ENCODE assay signal across 13 cellular contexts in genomic region chr20:62119591-62120364, GRCh38. TPM values are rescaled to one million over a fixed set of nuclear protein-coding genes. Genes with fewer than 3 reads are reported as not detected.
DNase-seq lines count a peak whose midpoint lies in the region; ATAC-seq lines count a peak whose summit lies in the region.
"Had no signal": no experiment of that assay in that cellular context is flagged by ENCODE, and none has a peak within 500 bp of the region (broad histone marks: within the 10 kb centered on the region; RNA-seq: fewer than 3 reads in every experiment).

No MANE protein-coding gene starts in this region.

- no peak overlapping the region for H3K27ac ChIP-seq in CD4-positive, CD25-positive, alpha-beta regulatory T cell (ENCODE audit: insufficient read depth, low read length, poor library complexity, severe bottlenecking)
- H3K27ac ChIP-seq in mucosa of rectum (ENCODE audit: low read depth in 2 of 2, low read length in 2 of 2), result peak overlapping the region; percentile 9 to 70
- H3K27ac ChIP-seq: vagina had no signal

- H3K27me3 Mint-ChIP-seq in CD4-positive, CD25-positive, alpha-beta regulatory T cell, result peaks cover 7% of the 10 kb centered on the region
- H3K27me3 Mint-ChIP-seq in activated T-helper 1 cell treated with anti-CD3 and anti-CD28 coated beads, Interleukin-12 subunit alpha, Interleukin-12 subunit beta, Interleukin-2, Interleukin-4 antibody, amounts not matched to agents 30 ng/mL and 10 ng/mL and 1 ng/mL, durations not matched to agents 14 hours and 24 hours and 36 hours (ENCODE audit: insufficient read depth), result no peaks in the 10 kb centered on the region
- H3K27me3 Mint-ChIP-seq in stimulated activated memory B cell treated with anti-CD40 and anti-IgM and Interleukin-4, amounts not matched to agents 10 μg/mL and 1 μg/mL and 100 μg/mL, for 72 hours, result peaks cover 6% of the 10 kb centered on the region

- peak overlapping the region; percentile 49 to 97 (median 92) for H3K27ac Mint-ChIP-seq in CD4-positive, CD25-positive, alpha-beta regulatory T cell
- no peak overlapping the region for H3K27ac Mint-ChIP-seq in activated T-helper 1 cell treated with anti-CD3 and anti-CD28 coated beads, Interleukin-12 subunit alpha, Interleukin-12 subunit beta, Interleukin-2, Interleukin-4 antibody, amounts not matched to agents 30 ng/mL and 10 ng/mL and 1 ng/mL, durations not matched to agents 14 hours and 24 hours and 36 hours
- no peak overlapping the region for H3K27ac Mint-ChIP-seq in stimulated activated memory B cell treated with anti-CD40 and anti-IgM and Interleukin-4, amounts not matched to agents 10 μg/mL and 1 μg/mL and 100 μg/mL, for 72 hours

- DNase-seq in CD4-positive, CD25-positive, alpha-beta regulatory T cell, result no peak
- no peak for DNase-seq in activated T-helper 1 cell treated with anti-CD3 and anti-CD28 coated beads, Interleukin-12 subunit alpha, Interleukin-12 subunit beta, Interleukin-2, Interleukin-4 antibody, amounts not matched to agents 30 ng/mL and 10 ng/mL and 1 ng/mL, durations not matched to agents 14 hours and 24 hours and 36 hours (ENCODE audit: low spot score)
- DNase-seq in NCI-H1417 (lab: John Stamatoyannopoulos, UW) (no peak), cerebellar nuclear complex (lab: John Stamatoyannopoulos, UW) (no peak)
- DNase-seq: BE2C, H7, KBM-7, NCI-H2171 treated with DMSO at 0.1 percent for 48 hours had no signal

- no peak overlapping the region for H3K9ac ChIP-seq in mucosa of rectum (ENCODE audit: low read depth in 1 of 2, low read length in 2 of 2)

- ATAC-seq in CD4-positive, CD25-positive, alpha-beta regulatory T cell (ENCODE audit: low read depth in 2 of 2), result no peak
- ATAC-seq in stimulated activated memory B cell treated with anti-CD40 and anti-IgM and Interleukin-4, amounts not matched to agents 10 μg/mL and 1 μg/mL and 100 μg/mL, for 72 hours, result no peak
- ATAC-seq: Panc1, sciatic nerve had no signal

- H3K36me3 ChIP-seq in CD4-positive, CD25-positive, alpha-beta regulatory T cell (ENCODE audit: control insufficient read depth, insufficient read depth, low read length), result peaks cover 4% of the 10 kb centered on the region
- H3K36me3 ChIP-seq in mucosa of rectum (ENCODE audit: control insufficient read depth in 2 of 2, insufficient read depth in 2 of 2, low read length in 2 of 2), result peaks cover 0 to 3% of the 10 kb centered on the region in 2 donors

- peak overlapping the region; percentile 46 to 93 (median 92) for H3K4me3 Mint-ChIP-seq in CD4-positive, CD25-positive, alpha-beta regulatory T cell
- H3K4me3 Mint-ChIP-seq in activated T-helper 1 cell treated with anti-CD3 and anti-CD28 coated beads, Interleukin-12 subunit alpha, Interleukin-12 subunit beta, Interleukin-2, Interleukin-4 antibody, amounts not matched to agents 30 ng/mL and 10 ng/mL and 1 ng/mL, durations not matched to agents 14 hours and 24 hours and 36 hours, result peak overlapping the region; percentile 61
- H3K4me3 Mint-ChIP-seq in stimulated activated memory B cell treated with anti-CD40 and anti-IgM and Interleukin-4, amounts not matched to agents 10 μg/mL and 1 μg/mL and 100 μg/mL, for 72 hours, result no peak overlapping the region

- peaks cover 6% of the 10 kb centered on the region for H3K36me3 Mint-ChIP-seq in CD4-positive, CD25-positive, alpha-beta regulatory T cell
- peaks cover 8% of the 10 kb centered on the region for H3K36me3 Mint-ChIP-seq in activated T-helper 1 cell treated with anti-CD3 and anti-CD28 coated beads, Interleukin-12 subunit alpha, Interleukin-12 subunit beta, Interleukin-2, Interleukin-4 antibody, amounts not matched to agents 30 ng/mL and 10 ng/mL and 1 ng/mL, durations not matched to agents 14 hours and 24 hours and 36 hours (ENCODE audit: low read depth)
- H3K36me3 Mint-ChIP-seq in stimulated activated memory B cell treated with anti-CD40 and anti-IgM and Interleukin-4, amounts not matched to agents 10 μg/mL and 1 μg/mL and 100 μg/mL, for 72 hours, result peaks cover 6% of the 10 kb centered on the region

- H3K9me3 Mint-ChIP-seq in CD4-positive, CD25-positive, alpha-beta regulatory T cell, result peaks cover 0 to 7% (median 0%) of the 10 kb centered on the region in 7 donors
- H3K9me3 Mint-ChIP-seq in activated T-helper 1 cell treated with anti-CD3 and anti-CD28 coated beads, Interleukin-12 subunit alpha, Interleukin-12 subunit beta, Interleukin-2, Interleukin-4 antibody, amounts not matched to agents 30 ng/mL and 10 ng/mL and 1 ng/mL, durations not matched to agents 14 hours and 24 hours and 36 hours, result no peaks in the 10 kb centered on the region
- H3K9me3 Mint-ChIP-seq in stimulated activated memory B cell treated with anti-CD40 and anti-IgM and Interleukin-4, amounts not matched to agents 10 μg/mL and 1 μg/mL and 100 μg/mL, for 72 hours, result peaks cover 2% of the 10 kb centered on the region

- intact Hi-C loops in activated T-helper 1 cell treated with anti-CD3 and anti-CD28 coated beads, Interleukin-12 subunit alpha, Interleukin-12 subunit beta, Interleukin-2, Interleukin-4 antibody, amounts not matched to agents 30 ng/mL and 10 ng/mL and 1 ng/mL, durations not matched to agents 14 hours and 24 hours and 36 hours (cut with micrococcal nuclease), result loop anchor here (5.0 kb wide), 1 partner anchor 288 kb away; the partner anchor contains the start of gene CABLES2

- H3K4me1 Mint-ChIP-seq in CD4-positive, CD25-positive, alpha-beta regulatory T cell, result peaks cover 4 to 55% (median 32%) of the 10 kb centered on the region in 4 donors
- peaks cover 26% of the 10 kb centered on the region for H3K4me1 Mint-ChIP-seq in activated T-helper 1 cell treated with anti-CD3 and anti-CD28 coated beads, Interleukin-12 subunit alpha, Interleukin-12 subunit beta, Interleukin-2, Interleukin-4 antibody, amounts not matched to agents 30 ng/mL and 10 ng/mL and 1 ng/mL, durations not matched to agents 14 hours and 24 hours and 36 hours (ENCODE audit: low read depth)
- peaks cover 23% of the 10 kb centered on the region for H3K4me1 Mint-ChIP-seq in stimulated activated memory B cell treated with anti-CD40 and anti-IgM and Interleukin-4, amounts not matched to agents 10 μg/mL and 1 μg/mL and 100 μg/mL, for 72 hours

- peaks cover 0 to 5% of the 10 kb centered on the region in 2 experiments for H3K9me3 ChIP-seq in CD4-positive, CD25-positive, alpha-beta regulatory T cell (ENCODE audit: control insufficient read depth in 2 of 2, low read length in 2 of 2)
- no peaks in the 10 kb centered on the region for H3K9me3 ChIP-seq in mucosa of rectum (ENCODE audit: control insufficient read depth in 2 of 2, low read length in 2 of 2)
- H3K9me3 ChIP-seq: BE2C, vagina had no signal

- no peaks in the 10 kb centered on the region for H3K27me3 ChIP-seq in CD4-positive, CD25-positive, alpha-beta regulatory T cell (ENCODE audit: control insufficient read depth, insufficient read depth, low read length)
- H3K27me3 ChIP-seq in mucosa of rectum (ENCODE audit: control insufficient read depth in 2 of 2, insufficient read depth in 2 of 2, low read length in 2 of 2), result peaks cover 0 to 3% of the 10 kb centered on the region in 2 donors
- H3K27me3 ChIP-seq: BE2C, vagina had no signal

- no peak overlapping the region for H3K4me3 ChIP-seq in CD4-positive, CD25-positive, alpha-beta regulatory T cell (ENCODE audit: low read depth, low read length)
- H3K4me3 ChIP-seq in mucosa of rectum (ENCODE audit: low read length in 2 of 2), result peak overlapping the region in 1 of 2 donors; percentile 41
- H3K4me3 ChIP-seq: vagina had no signal

- H3K4me1 ChIP-seq in CD4-positive, CD25-positive, alpha-beta regulatory T cell (ENCODE audit: control insufficient read depth, insufficient read depth, low read length, poor library complexity, severe bottlenecking), result peaks cover 48% of the 10 kb centered on the region
- peaks cover 18 to 23% of the 10 kb centered on the region in 2 donors for H3K4me1 ChIP-seq in mucosa of rectum (ENCODE audit: control insufficient read depth in 2 of 2, insufficient read depth in 2 of 2, low read length in 2 of 2)

RNA-seq across cellular contexts. Expression of gene LSM14B, which starts 2.5 kb away (rescaled TPM):
- total RNA-seq in CD4-positive, CD25-positive, alpha-beta regulatory T cell, result 33.7 TPM
- polyA plus RNA-seq in CD4-positive, CD25-positive, alpha-beta regulatory T cell, result 1 to 10 TPM in 2 of 4 donors, under 1 TPM in 2; 0.65 to 1.9 (median 1.0) TPM
- total RNA-seq in activated T-helper 1 cell treated with anti-CD3 and anti-CD28 coated beads, Interleukin-12 subunit alpha, Interleukin-12 subunit beta, Interleukin-2, Interleukin-4 antibody, amounts not matched to agents 30 ng/mL and 10 ng/mL and 1 ng/mL, durations not matched to agents 14 hours and 24 hours and 36 hours, result 39.6 and 43.2 TPM in 2 replicates

RNA-seq across cellular contexts. Expression of gene PSMA7, which starts 23.4 kb away (rescaled TPM):
- 172 TPM for total RNA-seq in CD4-positive, CD25-positive, alpha-beta regulatory T cell
- 100 to 1,000 TPM; 512 to 670 (median 608) TPM for polyA plus RNA-seq in CD4-positive, CD25-positive, alpha-beta regulatory T cell
- 444 and 450 TPM in 2 replicates for total RNA-seq in activated T-helper 1 cell treated with anti-CD3 and anti-CD28 coated beads, Interleukin-12 subunit alpha, Interleukin-12 subunit beta, Interleukin-2, Interleukin-4 antibody, amounts not matched to agents 30 ng/mL and 10 ng/mL and 1 ng/mL, durations not matched to agents 14 hours and 24 hours and 36 hours

RNA-seq across cellular contexts. Expression of gene SS18L1, which starts 23.8 kb away (rescaled TPM):
- total RNA-seq in CD4-positive, CD25-positive, alpha-beta regulatory T cell, result 21.0 TPM
- under 1 TPM; 0.39 to 0.98 (median 0.73) TPM for polyA plus RNA-seq in CD4-positive, CD25-positive, alpha-beta regulatory T cell
- total RNA-seq in activated T-helper 1 cell treated with anti-CD3 and anti-CD28 coated beads, Interleukin-12 subunit alpha, Interleukin-12 subunit beta, Interleukin-2, Interleukin-4 antibody, amounts not matched to agents 30 ng/mL and 10 ng/mL and 1 ng/mL, durations not matched to agents 14 hours and 24 hours and 36 hours, result 24.3 and 29.4 TPM in 2 replicates

RNA-seq across cellular contexts. Expression of gene TAF4, which starts 54.1 kb away (rescaled TPM):
- 20.4 TPM for total RNA-seq in CD4-positive, CD25-positive, alpha-beta regulatory T cell
- 1 to 10 TPM in 1 of 4 donors, under 1 TPM in 3; 0.76 to 2.6 (median 0.87) TPM for polyA plus RNA-seq in CD4-positive, CD25-positive, alpha-beta regulatory T cell
- total RNA-seq in activated T-helper 1 cell treated with anti-CD3 and anti-CD28 coated beads, Interleukin-12 subunit alpha, Interleukin-12 subunit beta, Interleukin-2, Interleukin-4 antibody, amounts not matched to agents 30 ng/mL and 10 ng/mL and 1 ng/mL, durations not matched to agents 14 hours and 24 hours and 36 hours, result 26.3 and 28.3 TPM in 2 replicates

Comparison
In these comparisons a context has a peak if more than half of its experiments do, and no peak if none do; other contexts are left out.
1. H3K27ac Mint-ChIP-seq: peak in CD4-positive, CD25-positive, alpha-beta regulatory T cell (3 of 3); none in activated T-helper 1 cell treated with anti-CD3 and anti-CD28 coated beads, Interleukin-12 subunit alpha, Interleukin-12 subunit beta, Interleukin-2, Interleukin-4 antibody, amounts not matched to agents 30 ng/mL and 10 ng/mL and 1 ng/mL, durations not matched to agents 14 hours and 24 hours and 36 hours (single experiment) and stimulated activated memory B cell treated with anti-CD40 and anti-IgM and Interleukin-4, amounts not matched to agents 10 μg/mL and 1 μg/mL and 100 μg/mL, for 72 hours (single experiment).